In genomic region chr16:22161401-22161800, GRCh38 we compare ENCODE assay signal across 23 cellular contexts. TPM values are rescaled to one million over a fixed set of nuclear protein-coding genes. Genes with fewer than 3 reads are reported as not detected.
DNase-seq lines count a peak whose midpoint lies in the region; ATAC-seq lines count a peak whose summit lies in the region.
"Had no signal": no experiment of that assay in that cellular context is flagged by ENCODE, and none has a peak within 500 bp of the region (broad histone marks: within the 10 kb centered on the region; RNA-seq: fewer than 3 reads in every experiment).

No MANE protein-coding gene starts in this region.

- no peaks in the 10 kb centered on the region for H3K9me3 Mint-ChIP-seq in activated naive CD4-positive, alpha-beta T cell treated with anti-CD3 and anti-CD28 coated beads, Interleukin-2, amount 10 ng/mL, durations not matched to agents 7 days and 5 days
- H3K9me3 Mint-ChIP-seq in activated naive CD4-positive, alpha-beta T cell treated with anti-CD3 and anti-CD28 coated beads for 36 hours: no peaks in the 10 kb centered on the region
- H3K9me3 Mint-ChIP-seq in CD4-positive, alpha-beta memory T cell: peaks cover 0 to 4% (median 0%) of the 10 kb centered on the region in 8 donors
- H3K9me3 Mint-ChIP-seq in activated T-helper 17 cell treated with anti-CD3 and anti-CD28 coated beads, Interleukin-2, amount 50 U/mL, for 72 hours: no peaks in the 10 kb centered on the region
- H3K9me3 Mint-ChIP-seq in naive thymus-derived CD4-positive, alpha-beta T cell: peaks cover 0 to 6% (median 0%) of the 10 kb centered on the region in 11 donors
- H3K9me3 Mint-ChIP-seq: H9 had no signal

- H3K36me3 ChIP-seq in CD4-positive, alpha-beta memory T cell (ENCODE audit: insufficient read depth, low read length): no peaks in the 10 kb centered on the region
- H3K36me3 ChIP-seq in naive thymus-derived CD4-positive, alpha-beta T cell (ENCODE audit: control insufficient read depth in 2 of 3, insufficient read depth in 3 of 3, low read length in 3 of 3): no peaks in the 10 kb centered on the region
- H3K36me3 ChIP-seq: BE2C had no signal

- ATAC-seq in activated T-helper 17 cell treated with anti-CD3 and anti-CD28 coated beads, Interleukin-2, amount 50 U/mL, for 72 hours (replicated peaks): no peak
- no peak for ATAC-seq in naive thymus-derived CD4-positive, alpha-beta T cell
- ATAC-seq in HG03457 (IDR thresholded peaks at IDR 0.05; ENCODE audit: unreplicated experiment) (no peak), GM18520 (IDR thresholded peaks at IDR 0.05; ENCODE audit: unreplicated experiment) (no peak)
- ATAC-seq: PC-3 had no signal

- H3K4me1 ChIP-seq in CD4-positive, alpha-beta memory T cell (ENCODE audit: insufficient read depth, low read length): peaks cover 8% of the 10 kb centered on the region
- peaks cover 0 to 4% of the 10 kb centered on the region in 2 donors for H3K4me1 ChIP-seq in naive thymus-derived CD4-positive, alpha-beta T cell (ENCODE audit: control insufficient read depth in 2 of 2, insufficient read depth in 2 of 2, low read length in 2 of 2)
- H3K4me1 ChIP-seq: BE2C had no signal

- H3K27me3 Mint-ChIP-seq in activated naive CD4-positive, alpha-beta T cell treated with anti-CD3 and anti-CD28 coated beads, Interleukin-2, amount 10 ng/mL, durations not matched to agents 7 days and 5 days: peaks cover 58% of the 10 kb centered on the region
- H3K27me3 Mint-ChIP-seq in activated naive CD4-positive, alpha-beta T cell treated with anti-CD3 and anti-CD28 coated beads for 36 hours (ENCODE audit: low read depth): peaks cover 7% of the 10 kb centered on the region
- peaks cover 7 to 9% of the 10 kb centered on the region in 2 donors for H3K27me3 Mint-ChIP-seq in CD4-positive, alpha-beta memory T cell
- H3K27me3 Mint-ChIP-seq in activated T-helper 17 cell treated with anti-CD3 and anti-CD28 coated beads, Interleukin-2, amount 50 U/mL, for 72 hours: peaks cover 9% of the 10 kb centered on the region
- peaks cover 11 to 36% (median 13%) of the 10 kb centered on the region in 5 donors for H3K27me3 Mint-ChIP-seq in naive thymus-derived CD4-positive, alpha-beta T cell

- H3K27me3 ChIP-seq in CD4-positive, alpha-beta memory T cell (ENCODE audit: insufficient read depth, low read length): peaks cover 4% of the 10 kb centered on the region
- no peaks in the 10 kb centered on the region for H3K27me3 ChIP-seq in naive thymus-derived CD4-positive, alpha-beta T cell (ENCODE audit: control insufficient read depth in 2 of 2, insufficient read depth in 2 of 2, low read length in 2 of 2)

- CTCF ChIA-PET in activated naive CD4-positive, alpha-beta T cell treated with anti-CD3 and anti-CD28 coated beads, Interleukin-2, amount 10 ng/mL, durations not matched to agents 7 days and 5 days (lab: Charles Lee): no interaction called here
- CTCF ChIA-PET in activated naive CD4-positive, alpha-beta T cell treated with anti-CD3 and anti-CD28 coated beads for 36 hours (lab: Charles Lee): no interaction called here
- CTCF ChIA-PET in CD4-positive, alpha-beta memory T cell (lab: Charles Lee; ENCODE audit: partially characterized antibody): no interaction called here
- CTCF ChIA-PET in naive thymus-derived CD4-positive, alpha-beta T cell (lab: Charles Lee): no interaction called here

- H3K36me3 Mint-ChIP-seq in activated naive CD4-positive, alpha-beta T cell treated with anti-CD3 and anti-CD28 coated beads, Interleukin-2, amount 10 ng/mL, durations not matched to agents 7 days and 5 days: no peaks in the 10 kb centered on the region
- no peaks in the 10 kb centered on the region for H3K36me3 Mint-ChIP-seq in activated naive CD4-positive, alpha-beta T cell treated with anti-CD3 and anti-CD28 coated beads for 36 hours (ENCODE audit: low read depth)
- H3K36me3 Mint-ChIP-seq in CD4-positive, alpha-beta memory T cell: no peaks in the 10 kb centered on the region
- no peaks in the 10 kb centered on the region for H3K36me3 Mint-ChIP-seq in activated T-helper 17 cell treated with anti-CD3 and anti-CD28 coated beads, Interleukin-2, amount 50 U/mL, for 72 hours (ENCODE audit: low read depth)
- H3K36me3 Mint-ChIP-seq in naive thymus-derived CD4-positive, alpha-beta T cell: peaks cover 0 to 4% (median 0%) of the 10 kb centered on the region in 5 donors
- H3K36me3 Mint-ChIP-seq: CD14-positive monocyte had no signal

- intact Hi-C loops in activated naive CD4-positive, alpha-beta T cell treated with anti-CD3 and anti-CD28 coated beads for 36 hours (cut with micrococcal nuclease): no loop called here
- intact Hi-C loops in CD4-positive, alpha-beta memory T cell (cut with micrococcal nuclease): no loop called here
- intact Hi-C loops in naive thymus-derived CD4-positive, alpha-beta T cell (cut with micrococcal nuclease): no loop called here

- POLR2A ChIA-PET in CD4-positive, alpha-beta memory T cell (lab: Charles Lee; ENCODE audit: partially characterized antibody): no interaction called here
- POLR2A ChIA-PET in naive thymus-derived CD4-positive, alpha-beta T cell (lab: Charles Lee): no interaction called here

- peaks cover 4% of the 10 kb centered on the region for H3K4me1 Mint-ChIP-seq in activated naive CD4-positive, alpha-beta T cell treated with anti-CD3 and anti-CD28 coated beads, Interleukin-2, amount 10 ng/mL, durations not matched to agents 7 days and 5 days
- peaks cover 4% of the 10 kb centered on the region for H3K4me1 Mint-ChIP-seq in activated naive CD4-positive, alpha-beta T cell treated with anti-CD3 and anti-CD28 coated beads for 36 hours (ENCODE audit: low read depth)
- H3K4me1 Mint-ChIP-seq in CD4-positive, alpha-beta memory T cell: peaks cover 4 to 11% (median 8%) of the 10 kb centered on the region in 4 donors
- H3K4me1 Mint-ChIP-seq in activated T-helper 17 cell treated with anti-CD3 and anti-CD28 coated beads, Interleukin-2, amount 50 U/mL, for 72 hours: no peaks in the 10 kb centered on the region
- peaks cover 0 to 12% (median 11%) of the 10 kb centered on the region in 7 donors for H3K4me1 Mint-ChIP-seq in naive thymus-derived CD4-positive, alpha-beta T cell

- no peak overlapping the region for H3K4me3 ChIP-seq in CD4-positive, alpha-beta memory T cell (ENCODE audit: low read length in 2 of 2)
- no peak overlapping the region for H3K4me3 ChIP-seq in naive thymus-derived CD4-positive, alpha-beta T cell (ENCODE audit: low read length)

- no peaks in the 10 kb centered on the region for H3K9me3 ChIP-seq in CD4-positive, alpha-beta memory T cell (ENCODE audit: control insufficient read depth in 1 of 2, low read length in 2 of 2)
- H3K9me3 ChIP-seq in naive thymus-derived CD4-positive, alpha-beta T cell (ENCODE audit: control insufficient read depth in 2 of 3, low read length in 3 of 3): no peaks in the 10 kb centered on the region
- H3K9me3 ChIP-seq: BE2C, SK-N-SH had no signal

- H3K4me3 Mint-ChIP-seq in activated naive CD4-positive, alpha-beta T cell treated with anti-CD3 and anti-CD28 coated beads, Interleukin-2, amount 10 ng/mL, durations not matched to agents 7 days and 5 days: peak overlapping the region; percentile 6
- H3K4me3 Mint-ChIP-seq in activated naive CD4-positive, alpha-beta T cell treated with anti-CD3 and anti-CD28 coated beads for 36 hours: no peak overlapping the region
- peak overlapping the region in 7 of 8 donors; percentile 20 to 65 (median 55) for H3K4me3 Mint-ChIP-seq in CD4-positive, alpha-beta memory T cell
- peak overlapping the region; percentile 36 for H3K4me3 Mint-ChIP-seq in activated T-helper 17 cell treated with anti-CD3 and anti-CD28 coated beads, Interleukin-2, amount 50 U/mL, for 72 hours
- H3K4me3 Mint-ChIP-seq in naive thymus-derived CD4-positive, alpha-beta T cell: peak overlapping the region in 8 of 10 donors; percentile 11 to 68 (median 51)

- no peak for DNase-seq in activated naive CD4-positive, alpha-beta T cell treated with anti-CD3 and anti-CD28 coated beads, Interleukin-2, amount 10 ng/mL, durations not matched to agents 7 days and 5 days
- no peak for DNase-seq in activated naive CD4-positive, alpha-beta T cell treated with anti-CD3 and anti-CD28 coated beads for 36 hours
- no peak for DNase-seq in CD4-positive, alpha-beta memory T cell
- no peak for DNase-seq in naive thymus-derived CD4-positive, alpha-beta T cell
- DNase-seq: 8988T, ACHN, BE2C, DMS153, DND-41, H9, IMR-90, MM.1S, NCI-H2029, NCI-H446, NCI-H524 treated with DMSO at 0.1 percent for 48 hours, NCI-H774, PC-3, SK-N-SH had no signal

- no peak overlapping the region for H3K27ac Mint-ChIP-seq in activated naive CD4-positive, alpha-beta T cell treated with anti-CD3 and anti-CD28 coated beads, Interleukin-2, amount 10 ng/mL, durations not matched to agents 7 days and 5 days
- no peak overlapping the region for H3K27ac Mint-ChIP-seq in activated naive CD4-positive, alpha-beta T cell treated with anti-CD3 and anti-CD28 coated beads for 36 hours
- no peak overlapping the region for H3K27ac Mint-ChIP-seq in CD4-positive, alpha-beta memory T cell
- no peak overlapping the region for H3K27ac Mint-ChIP-seq in activated T-helper 17 cell treated with anti-CD3 and anti-CD28 coated beads, Interleukin-2, amount 50 U/mL, for 72 hours
- H3K27ac Mint-ChIP-seq in naive thymus-derived CD4-positive, alpha-beta T cell: peak overlapping the region in 1 of 9 donors; percentile 3
- H3K27ac Mint-ChIP-seq: CD14-positive monocyte, H9 had no signal

- no peak overlapping the region for H3K27ac ChIP-seq in CD4-positive, alpha-beta memory T cell (ENCODE audit: low read depth, low read length)
- no peak overlapping the region for H3K27ac ChIP-seq in naive thymus-derived CD4-positive, alpha-beta T cell (ENCODE audit: low read depth, low read length)
- H3K27ac ChIP-seq: KMS-11 had no signal

RNA-seq across cellular contexts. Expression of gene SDR42E2, which starts 0.9 kb away (rescaled TPM):
- under 1 TPM in 1 of 2 experiments, not detected in 1; 0.15 TPM for total RNA-seq in activated naive CD4-positive, alpha-beta T cell treated with anti-CD3 and anti-CD28 coated beads for 36 hours
- total RNA-seq in CD4-positive, alpha-beta memory T cell: under 1 TPM; 0.55 to 0.73 TPM
- polyA plus RNA-seq in CD4-positive, alpha-beta memory T cell: under 1 TPM; 0.11 to 0.88 TPM
- not detected for total RNA-seq in activated T-helper 17 cell treated with anti-CD3 and anti-CD28 coated beads, Interleukin-2, amount 50 U/mL, for 72 hours
- 1 to 10 TPM in 2 of 5 experiments, under 1 TPM in 2, not detected in 1; 0.67 to 1.6 (median 1.0) TPM for total RNA-seq in naive thymus-derived CD4-positive, alpha-beta T cell
- polyA plus RNA-seq in naive thymus-derived CD4-positive, alpha-beta T cell: under 1 TPM; 0.07 to 0.48 TPM
- total RNA-seq: IMR-90, PC-3 had no signal
- polyA plus RNA-seq: IMR-90, SK-N-SH had no signal

RNA-seq across cellular contexts. Expression of gene EEF2K, which starts 44.7 kb away (rescaled TPM):
- 1 to 10 TPM; 9.8 to 10.0 TPM for total RNA-seq in activated naive CD4-positive, alpha-beta T cell treated with anti-CD3 and anti-CD28 coated beads for 36 hours
- total RNA-seq in CD4-positive, alpha-beta memory T cell: 10 to 100 TPM; 19.1 to 20.7 TPM
- polyA plus RNA-seq in CD4-positive, alpha-beta memory T cell: 1 to 10 TPM in 1 of 2 donors, under 1 TPM in 1; 0.77 to 3.9 TPM
- 10 to 100 TPM; 22.5 to 29.0 TPM for total RNA-seq in activated T-helper 17 cell treated with anti-CD3 and anti-CD28 coated beads, Interleukin-2, amount 50 U/mL, for 72 hours
- 10 to 100 TPM; 15.3 to 27.9 (median 21.8) TPM for total RNA-seq in naive thymus-derived CD4-positive, alpha-beta T cell
- 1 to 10 TPM; 1.9 to 3.1 TPM for polyA plus RNA-seq in naive thymus-derived CD4-positive, alpha-beta T cell
